15 cellular contexts compared by ENCODE assay signal in the genomic region with DNA sequence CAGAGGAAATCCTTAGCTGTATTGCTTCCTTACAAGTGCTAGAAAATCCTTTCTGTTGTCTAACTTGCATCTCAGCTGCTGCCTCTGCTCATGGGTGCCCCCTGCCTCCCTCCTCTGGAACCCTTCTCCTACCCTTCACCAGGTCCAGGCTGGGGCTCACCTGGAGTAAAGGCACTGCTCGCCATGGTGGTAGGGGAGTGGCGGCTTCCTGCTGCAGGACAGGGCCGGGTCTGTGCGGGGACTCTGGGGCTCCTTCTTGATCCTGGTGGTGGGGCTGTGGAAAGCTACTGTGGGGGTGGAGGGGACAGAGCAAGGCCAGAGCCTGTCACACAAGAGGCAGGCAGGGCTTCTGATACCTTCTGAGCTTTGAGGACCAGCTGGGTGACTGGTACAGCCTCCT. TPM values are rescaled to one million over a fixed set of nuclear protein-coding genes. Genes with fewer than 3 reads are reported as not detected.
DNase-seq lines count a peak whose midpoint lies in the region; ATAC-seq and TF ChIP-seq lines count a peak whose summit lies in the region.
"Had no signal": no experiment of that assay in that cellular context is flagged by ENCODE, and none has a peak within 500 bp of the region (broad histone marks: within the 10 kb centered on the region; RNA-seq: fewer than 3 reads in every experiment).

No MANE protein-coding gene starts in this region.

- intact Hi-C loops in ovary (cut with DNase I), result no loop called here

- no peaks in the 10 kb centered on the region for H3K27me3 ChIP-seq in GM23338 (ENCODE audit: insufficient read depth)
- no peaks in the 10 kb centered on the region for H3K27me3 ChIP-seq in WERI-Rb-1 (ENCODE audit: insufficient read depth, low read depth, severe bottlenecking)
- H3K27me3 ChIP-seq in foreskin keratinocyte, result no peaks in the 10 kb centered on the region
- no peaks in the 10 kb centered on the region for H3K27me3 ChIP-seq in ovary

- H3K27me3 Mint-ChIP-seq in GM23338 (ENCODE audit: insufficient read depth, low read depth, poor library complexity), result peaks cover 19% of the 10 kb centered on the region

- no peaks in the 10 kb centered on the region for H3K9me3 ChIP-seq in WERI-Rb-1 (ENCODE audit: severe bottlenecking)
- H3K9me3 ChIP-seq in ovary, result no peaks in the 10 kb centered on the region

- DNase-seq in GM23338 (ENCODE audit: low spot score) (no peak), WERI-Rb-1 (peak; percentile 26), foreskin keratinocyte (no peak), erythroblast (lab: John Stamatoyannopoulos, UW) (no peak), NCI-H1048 (lab: John Stamatoyannopoulos, UW) (no peak), EL (no peak), ovary (no peak)
- DNase-seq: C1 segment of cervical spinal cord, DMS79, NCI-H1436 treated with DMSO at 0.1 percent for 48 hours, NCI-H2029, NCI-H345, NCI-H524 treated with DMSO at 0.1 percent for 48 hours, PC-9 had no signal

- peaks cover 70% of the 10 kb centered on the region for H3K4me1 Mint-ChIP-seq in GM23338

- TF ChIP-seq CTCF in 22Rv1 (IDR thresholded peaks at IDR 0.05) (no peak), GM23338 (conservative IDR thresholded peaks at IDR 0.05; ENCODE audit: low read depth in 2 of 2) (peak; percentile 18 to 41; a peak in 2 of 4 replicates), WERI-Rb-1 (IDR thresholded peaks at IDR 0.05; ENCODE audit: low read depth, low read length) (no peak), foreskin keratinocyte (conservative IDR thresholded peaks at IDR 0.05) (peak; percentile 11), ovary (IDR thresholded peaks at IDR 0.05) (no peak)

- H3K4me3 ChIP-seq in GM23338, result no peak overlapping the region
- no peak overlapping the region for H3K4me3 ChIP-seq in WERI-Rb-1 (ENCODE audit: low read depth, low read length)
- H3K4me3 ChIP-seq in ovary, result no peak overlapping the region
- H3K4me3 ChIP-seq: PC-9 had no signal

- peaks cover 44% of the 10 kb centered on the region for H3K79me2 ChIP-seq in GM23338 (replicated peaks; ENCODE audit: insufficient read depth)

- ATAC-seq in GM23338 (peak; percentile 1; the same call in 1 of the 3 replicates), foreskin keratinocyte (no peak)

- H3K4me1 ChIP-seq in GM23338 (ENCODE audit: insufficient read depth), result peaks cover 64% of the 10 kb centered on the region
- H3K4me1 ChIP-seq in foreskin keratinocyte, result peaks cover 26% of the 10 kb centered on the region
- H3K4me1 ChIP-seq in ovary (ENCODE audit: insufficient read depth), result peaks cover 8% of the 10 kb centered on the region

- H3F3A ChIP-seq in GM23338 (replicated peaks; ENCODE audit: low read depth), result peaks cover 37% of the 10 kb centered on the region

- no peak overlapping the region for H3K4me3 Mint-ChIP-seq in GM23338

- no peak overlapping the region for H3K27ac Mint-ChIP-seq in GM23338

- no peak for TF ChIP-seq POLR2A in erythroblast (IDR thresholded peaks at IDR 0.05; ENCODE audit: low read length)
- TF ChIP-seq POLR2A in ovary (IDR thresholded peaks at IDR 0.05), result no peak

- peaks cover 9% of the 10 kb centered on the region; the same call in 1 of the 2 replicates for H3K36me3 ChIP-seq in GM23338 (ENCODE audit: insufficient read depth)
- no peaks in the 10 kb centered on the region; the same call in 1 of the 2 replicates for H3K36me3 ChIP-seq in WERI-Rb-1
- H3K36me3 ChIP-seq in ovary, result no peaks in the 10 kb centered on the region

- 92 to 100% (median 95%) methylated on average over 4 of the region's 4 CpGs for WGBS in ovary, 3 donors

- peaks cover 69% of the 10 kb centered on the region for H3K36me3 Mint-ChIP-seq in GM23338 (ENCODE audit: low read depth)

- no peaks in the 10 kb centered on the region for H3K9me3 Mint-ChIP-seq in GM23338

- no peaks in the 10 kb centered on the region for H3K9me2 ChIP-seq in GM23338 (ENCODE audit: insufficient read depth)

- H2AFZ ChIP-seq in GM23338, result no peak overlapping the region
- H2AFZ ChIP-seq: PC-9 had no signal

- TF ChIP-seq EP300 in ovary (IDR thresholded peaks at IDR 0.05), result no peak

- no peak overlapping the region for H3K4me2 ChIP-seq in GM23338
- H3K4me2 ChIP-seq: PC-9 had no signal

- 0 out of 2 replicates have a peak overlapping the region, but pooled peaks have one; percentile 3 for H3K27ac ChIP-seq in 22Rv1
- H3K27ac ChIP-seq in GM23338 (ENCODE audit: low read depth), result no peak overlapping the region
- H3K27ac ChIP-seq in WERI-Rb-1, result no peak overlapping the region
- no peak overlapping the region for H3K27ac ChIP-seq in foreskin keratinocyte
- no peak overlapping the region for H3K27ac ChIP-seq in ovary
- H3K27ac ChIP-seq: PC-9 had no signal

- H4K20me1 ChIP-seq in GM23338 (replicated peaks; ENCODE audit: insufficient read depth), result peaks cover 20% of the 10 kb centered on the region; the same call in 1 of the 2 replicates

TF ChIP-seq in GM23338, 12 proteins besides CTCF, POLR2A, EP300 and RAD21:
- no peak for TF ChIP-seq NANOG (IDR thresholded peaks at IDR 0.05; ENCODE audit: borderline replicate concordance)
- TF ChIP-seq ZNF331 (CRISPR knock-in tag; IDR thresholded peaks at IDR 0.05; ENCODE audit: low read depth), result no peak
- no peak for TF ChIP-seq STAT1 (IDR thresholded peaks at IDR 0.05; ENCODE audit: unreplicated experiment)
- no peak for TF ChIP-seq CREB1 (CRISPR knock-in tag; IDR thresholded peaks at IDR 0.05; ENCODE audit: low read depth)
- TF ChIP-seq, protein P1, sequence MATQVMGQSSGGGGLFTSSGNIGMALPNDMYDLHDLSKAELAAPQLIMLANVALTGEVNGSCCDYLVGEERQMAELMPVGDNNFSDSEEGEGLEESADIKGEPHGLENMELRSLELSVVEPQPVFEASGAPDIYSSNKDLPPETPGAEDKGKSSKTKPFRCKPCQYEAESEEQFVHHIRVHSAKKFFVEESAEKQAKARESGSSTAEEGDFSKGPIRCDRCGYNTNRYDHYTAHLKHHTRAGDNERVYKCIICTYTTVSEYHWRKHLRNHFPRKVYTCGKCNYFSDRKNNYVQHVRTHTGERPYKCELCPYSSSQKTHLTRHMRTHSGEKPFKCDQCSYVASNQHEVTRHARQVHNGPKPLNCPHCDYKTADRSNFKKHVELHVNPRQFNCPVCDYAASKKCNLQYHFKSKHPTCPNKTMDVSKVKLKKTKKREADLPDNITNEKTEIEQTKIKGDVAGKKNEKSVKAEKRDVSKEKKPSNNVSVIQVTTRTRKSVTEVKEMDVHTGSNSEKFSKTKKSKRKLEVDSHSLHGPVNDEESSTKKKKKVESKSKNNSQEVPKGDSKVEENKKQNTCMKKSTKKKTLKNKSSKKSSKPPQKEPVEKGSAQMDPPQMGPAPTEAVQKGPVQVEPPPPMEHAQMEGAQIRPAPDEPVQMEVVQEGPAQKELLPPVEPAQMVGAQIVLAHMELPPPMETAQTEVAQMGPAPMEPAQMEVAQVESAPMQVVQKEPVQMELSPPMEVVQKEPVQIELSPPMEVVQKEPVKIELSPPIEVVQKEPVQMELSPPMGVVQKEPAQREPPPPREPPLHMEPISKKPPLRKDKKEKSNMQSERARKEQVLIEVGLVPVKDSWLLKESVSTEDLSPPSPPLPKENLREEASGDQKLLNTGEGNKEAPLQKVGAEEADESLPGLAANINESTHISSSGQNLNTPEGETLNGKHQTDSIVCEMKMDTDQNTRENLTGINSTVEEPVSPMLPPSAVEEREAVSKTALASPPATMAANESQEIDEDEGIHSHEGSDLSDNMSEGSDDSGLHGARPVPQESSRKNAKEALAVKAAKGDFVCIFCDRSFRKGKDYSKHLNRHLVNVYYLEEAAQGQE (IDR thresholded peaks at IDR 0.05; ENCODE audit: unreplicated experiment), result no peak
- no peak for TF ChIP-seq JUNB (IDR thresholded peaks at IDR 0.05; ENCODE audit: unreplicated experiment)

RNA-seq across cellular contexts. Expression of a gene that starts 12.4 kb away (rescaled TPM):
- total RNA-seq in GM23338 (2014; rRNA removed; shearing (Covaris generic)), result 126 and 149 TPM in 2 replicates
- polyA plus RNA-seq in GM23338 (2016; fragmentation: Nextera tagmentation; extraction: Ambion mirVana), result 93.1 and 97.2 TPM in 2 replicates
- total RNA-seq in foreskin keratinocyte, result 57.4 and 61.2 TPM in 2 replicates
- 78.9 and 80.5 TPM in 2 replicates for polyA plus RNA-seq in foreskin keratinocyte
- total RNA-seq in ovary, result 1 to 10 TPM in 3 of 7 donors, under 1 TPM in 3, not detected in 1; 0.25 to 5.3 (median 1.1) TPM
- under 1 TPM; 0.33 to 0.39 TPM for polyA plus RNA-seq in ovary

RNA-seq across cellular contexts. Expression of a gene that starts 49.9 kb away (rescaled TPM):
- total RNA-seq in GM23338 (2014; rRNA removed; shearing (Covaris generic)), result 27.3 and 35.3 TPM in 2 replicates
- polyA plus RNA-seq in GM23338 (2016; fragmentation: Nextera tagmentation; extraction: Ambion mirVana) (81.1 and 89.2 TPM in 2 replicates), foreskin keratinocyte (28.7 and 28.9 TPM in 2 replicates), ovary (10 to 100 TPM; 14.6 to 35.4 TPM)
- total RNA-seq in foreskin keratinocyte (43.3 and 45.4 TPM in 2 replicates), ovary (10 to 100 TPM; 15.9 to 55.1 (median 37.3) TPM)

Comparison
In these comparisons a context has a peak if more than half of its experiments do, and no peak if none do; other contexts are left out.
1. CTCF ChIP-seq: peak in GM23338 (2 of 2) and foreskin keratinocyte (single experiment); none in 22Rv1 (single experiment), WERI-Rb-1 (single experiment) and ovary (0 of 3).